In genomic region chrX:100874240-100874798, GRCh38 we compare ENCODE assay signal across 20 cellular contexts. TPM values are rescaled to one million over a fixed set of nuclear protein-coding genes. Genes with fewer than 3 reads are reported as not detected.
DNase-seq lines count a peak whose midpoint lies in the region; ATAC-seq, FAIRE-seq and TF ChIP-seq lines count a peak whose summit lies in the region.
"Had no signal": no experiment of that assay in that cellular context is flagged by ENCODE, and none has a peak within 500 bp of the region (broad histone marks: within the 10 kb centered on the region; RNA-seq: fewer than 3 reads in every experiment).

Gene NOX1, minus strand, starts transcription at chrX:100874359. Its CDS starts 220 bp downstream, at chrX:100874139.

- H2AK5ac ChIP-seq in H1 (ENCODE audit: low read depth, low read length), result no peak within 1 kb of the TSS

- TF ChIP-seq POLR2A in H1 (IDR thresholded peaks at IDR 0.05; ENCODE audit: control extremely low read depth in 1 of 2, low read depth in 2 of 2, low read length in 2 of 2), result no peak

- H4K5ac ChIP-seq in H1 (ENCODE audit: insufficient read length, low read depth, low read length), result no peak within 1 kb of the TSS

- CTCF ChIA-PET in H1 (lab: Charles Lee; ENCODE audit: partially characterized antibody), result no interaction called here

- H2BK15ac ChIP-seq in H1 (ENCODE audit: low read length), result no peak within 1 kb of the TSS

- no peak within 1 kb of the TSS for H2BK20ac ChIP-seq in H1 (ENCODE audit: low read length)

- no peak within 1 kb of the TSS for H3K56ac ChIP-seq in H1 (replicated peaks; ENCODE audit: insufficient read length, low read depth, low read length)

- H3K4me1 ChIP-seq in H1 (replicated peaks in 1 of 4; ENCODE audit: control insufficient read depth in 3 of 4, insufficient read depth in 4 of 4, low read length in 3 of 4), result no peaks in the 10 kb centered on the region
- H3K4me1 ChIP-seq: BLaER1 had no signal

- no peaks in the 10 kb centered on the region for H3K27me3 Mint-ChIP-seq in type B pancreatic cell

- no peaks in the 10 kb centered on the region for H3K4me1 Mint-ChIP-seq in type B pancreatic cell (ENCODE audit: unreplicated experiment)

- peaks cover 4% of the 10 kb centered on the region for H3K9me3 Mint-ChIP-seq in type B pancreatic cell

- no peak for TF ChIP-seq CTCF in H1 (IDR thresholded peaks at IDR 0.05; ENCODE audit: control extremely low read depth in 1 of 3, insufficient read depth in 1 of 3, low read depth in 1 of 3, low read length in 3 of 3)
- TF ChIP-seq CTCF in type B pancreatic cell (conservative IDR thresholded peaks at IDR 0.05), result no peak

- TF ChIP-seq RAD21 in H1 (IDR thresholded peaks at IDR 0.05 in 1 of 2, conservative IDR thresholded peaks at IDR 0.05 in 1 of 2; ENCODE audit: low read depth in 2 of 2, low read length in 2 of 2), result no peak

- H3K27ac ChIP-seq in H1 (ENCODE audit: low read depth, low read length), result no peak within 1 kb of the TSS
- H3K27ac ChIP-seq: 22Rv1, BLaER1 had no signal

- POLR2A ChIA-PET in H1 (lab: Charles Lee; ENCODE audit: partially characterized antibody), result no interaction called here

- no peaks in the 10 kb centered on the region for H3K23me2 ChIP-seq in H1 (ENCODE audit: low read depth, low read length)

- H2BK12ac ChIP-seq in H1 (ENCODE audit: low read depth, low read length), result no peak within 1 kb of the TSS

- no peak within 1 kb of the TSS for H3K4me2 ChIP-seq in H1 (ENCODE audit: insufficient read depth in 1 of 2, low read depth in 2 of 2, low read length in 2 of 2)
- H3K4me2 ChIP-seq: BLaER1 had no signal

- whole genome bisulfite sequencing in H1 (ENCODE audit: extremely low coverage in 1 of 2, insufficient coverage in 1 of 2, insufficient read length in 1 of 2, insufficient replicate concordance in 2 of 2, low coverage in 1 of 2, low lambda C conversion rate in 2 of 2, missing lambda C conversion rate in 1 of 2), 2 experiments, result 94% methylated on average over 2 of the region's 2 CpGs; no CpG with 5 or more reads in 1 of the 2 experiments

- no peak within 1 kb of the TSS for H3K4me3 ChIP-seq in H1 (ENCODE audit: extremely low read depth in 1 of 4, insufficient read depth in 2 of 4, low read depth in 3 of 4, low read length in 4 of 4)
- H3K4me3 ChIP-seq: BLaER1 had no signal

- H2BK120ac ChIP-seq in H1 (replicated peaks; ENCODE audit: low read depth, low read length), result no peak within 1 kb of the TSS

- no peak within 1 kb of the TSS for H3K14ac ChIP-seq in H1 (ENCODE audit: insufficient read length)

- no peak within 1 kb of the TSS for H2AFZ ChIP-seq in H1 (ENCODE audit: low read length)

- H3K36me3 Mint-ChIP-seq in type B pancreatic cell, result no peaks in the 10 kb centered on the region

- H3K23ac ChIP-seq in H1 (ENCODE audit: insufficient read length), result no peak within 1 kb of the TSS

- H3K9me3 ChIP-seq in H1 (ENCODE audit: insufficient read depth in 2 of 2, low read depth in 1 of 2, low read length in 1 of 2), result no peaks in the 10 kb centered on the region
- H3K9me3 ChIP-seq: BLaER1 had no signal

- H3K4ac ChIP-seq in H1 (replicated peaks; ENCODE audit: insufficient read length, low read depth, low read length), result no peak within 1 kb of the TSS

- H3K9ac ChIP-seq in H1 (replicated peaks in 1 of 4; ENCODE audit: extremely low read depth in 1 of 4, low read depth in 3 of 4, low read length in 3 of 4), result no peak within 1 kb of the TSS
- H3K9ac ChIP-seq: BLaER1 had no signal

- peak; percentile 7 for FAIRE-seq in H1 (lab: Jason Lieb, UNC)
- FAIRE-seq: GM12891 had no signal

- ATAC-seq in HG02798 (IDR thresholded peaks at IDR 0.05; ENCODE audit: poor library complexity, unreplicated experiment) (no peak), GM19467 (IDR thresholded peaks at IDR 0.05; ENCODE audit: unreplicated experiment) (no peak)

- H3K4me3 Mint-ChIP-seq in type B pancreatic cell, result no peak within 1 kb of the TSS

- TF ChIP-seq EP300 in H1 (IDR thresholded peaks at IDR 0.05; ENCODE audit: borderline replicate concordance in 1 of 2, low read depth in 2 of 2, low read length in 2 of 2), result no peak

- peak within 1 kb of the TSS; percentile 41 for H3K27ac Mint-ChIP-seq in type B pancreatic cell

- H4K8ac ChIP-seq in H1 (ENCODE audit: extremely low read depth, insufficient read depth, low read length), result no peak within 1 kb of the TSS

- no peak within 1 kb of the TSS for H3K18ac ChIP-seq in H1 (ENCODE audit: extremely low read depth, low read length)

- no peaks in the 10 kb centered on the region for H3K79me1 ChIP-seq in H1 (ENCODE audit: low read depth, low read length)

- H3K79me2 ChIP-seq in H1 (ENCODE audit: control insufficient read depth in 1 of 2, insufficient read depth in 2 of 2, low read length in 2 of 2), result no peaks in the 10 kb centered on the region

- peak; percentile 3 for DNase-seq in DMS 273 (lab: John Stamatoyannopoulos, UW; ENCODE audit: unreplicated experiment)
- no peak for DNase-seq in DMS 273 treated with DMSO at 0.1 percent for 48 hours (lab: John Stamatoyannopoulos, UW)
- DNase-seq in OCI-M1 (lab: John Stamatoyannopoulos, UW), result peak; percentile 7
- DNase-seq in H1 (ENCODE audit: low read depth in 1 of 2, low spot score in 2 of 2), result no peak
- DNase-seq in type B pancreatic cell (ENCODE audit: extremely low spot score, unreplicated experiment), result no peak
- no peak for DNase-seq in activated T-cell treated with anti-CD3 and anti-CD28 coated beads for 4 hours
- DNase-seq: DMS153, GOT3, Kasumi-1, NCI-H1417, NCI-H2029, NCI-H524 treated with DMSO at 0.1 percent for 48 hours, RPMI8226, SW 1271 had no signal

- H4K20me1 ChIP-seq in H1 (replicated peaks in 1 of 2; ENCODE audit: control insufficient read depth in 1 of 2, insufficient read depth in 2 of 2, low read length in 2 of 2), result no peaks in the 10 kb centered on the region
- H4K20me1 ChIP-seq: BLaER1 had no signal

- H3K36me3 ChIP-seq in H1 (ENCODE audit: control insufficient read depth in 2 of 4, insufficient read depth in 4 of 4, low read length in 3 of 4), result no peaks in the 10 kb centered on the region
- H3K36me3 ChIP-seq: BLaER1 had no signal

- no peak within 1 kb of the TSS for H4K91ac ChIP-seq in H1 (replicated peaks; ENCODE audit: insufficient read length, low read length)

- H2BK5ac ChIP-seq in H1 (ENCODE audit: low read depth, low read length), result no peak within 1 kb of the TSS

- H3K27me3 ChIP-seq in H1 (replicated peaks in 1 of 4; ENCODE audit: control insufficient read depth in 3 of 4, extremely low read depth in 1 of 4, insufficient read depth in 3 of 4, low read length in 3 of 4), result no peaks in the 10 kb centered on the region
- H3K27me3 ChIP-seq: BLaER1 had no signal

TF ChIP-seq in H1, 55 proteins besides CTCF, POLR2A, EP300 and RAD21:
- TF ChIP-seq MAX (IDR thresholded peaks at IDR 0.05) (no peak), TEAD4 (IDR thresholded peaks at IDR 0.05; ENCODE audit: low read depth, low read length) (no peak), SRF (IDR thresholded peaks at IDR 0.05; ENCODE audit: low read depth, low read length) (no peak), TAF1 (IDR thresholded peaks at IDR 0.05; ENCODE audit: low read depth, low read length) (no peak), ATF3 (IDR thresholded peaks at IDR 0.05; ENCODE audit: insufficient read depth, low read depth, low read length) (no peak), SP1 (IDR thresholded peaks at IDR 0.05; ENCODE audit: low read depth, low read length) (no peak), ASH2L (IDR thresholded peaks at IDR 0.05; ENCODE audit: low read length) (no peak), CBX8 (IDR thresholded peaks at IDR 0.05; ENCODE audit: borderline replicate concordance, low read depth, low read length) (no peak), CBX5 (IDR thresholded peaks at IDR 0.05; ENCODE audit: low read depth, low read length) (no peak), JUN (IDR thresholded peaks at IDR 0.05; ENCODE audit: low read depth, low read length) (no peak), E2F6 (IDR thresholded peaks at IDR 0.05) (no peak), SIX5 (IDR thresholded peaks at IDR 0.05; ENCODE audit: low read depth, low read length) (no peak), EZH2 (IDR thresholded peaks at IDR 0.05; ENCODE audit: low read depth, low read length, severe bottlenecking) (no peak), TCF12 (IDR thresholded peaks at IDR 0.05; ENCODE audit: low read depth, low read length) (no peak), POLR2AphosphoS5 (IDR thresholded peaks at IDR 0.05; ENCODE audit: low read depth, low read length) (no peak), RBBP5 (IDR thresholded peaks at IDR 0.05; ENCODE audit: borderline replicate concordance, low read depth, low read length) (no peak)

RNA-seq across cellular contexts. Expression of gene NOX1, which starts in this region (rescaled TPM):
- not detected in 2 replicates for total RNA-seq in H1 (2021; fragmentation: NEBNext Ultra II Directional; extraction: Animal tissue kit (Norgen Biotek cat#: 25700))
- polyA plus RNA-seq in H1 (2011; rRNA removed), result not detected in 2 replicates
- polyA plus RNA-seq in H1 (2011; cell fraction: cytosol; rRNA removed), result not detected
- polyA plus RNA-seq in H1 (2011; cell fraction: nucleus; rRNA removed), result not detected
- polyA plus RNA-seq in H1 (2012, experiment 1 of 2), result not detected in 4 replicates
- not detected for polyA plus RNA-seq in H1 (2012, experiment 2 of 2)
- polyA plus RNA-seq in H1 (2013, experiment 1 of 2), result not detected
- not detected for polyA plus RNA-seq in H1 (2013, experiment 2 of 2)
- polyA minus RNA-seq in H1 (2011; rRNA and poly(A)+ RNA removed), result 0.12 TPM in 1 of 2 replicates, not detected in the other
- polyA minus RNA-seq in H1 (2011; cell fraction: cytosol; rRNA and poly(A)+ RNA removed), result not detected
- polyA minus RNA-seq in H1 (2011; cell fraction: nucleus; rRNA and poly(A)+ RNA removed), result not detected
- total RNA-seq in type B pancreatic cell (ENCODE audit: low replicate concordance), result 0.70 and 1.2 TPM in 2 replicates
- total RNA-seq: OCI-LY7 had no signal

Comparison
In these comparisons a context has a peak if more than half of its experiments do, and no peak if none do; other contexts are left out.
1. DNase-seq: peak in DMS 273 (single experiment) and OCI-M1 (single experiment); none in DMS 273 treated with DMSO at 0.1 percent for 48 hours (single experiment), H1 (0 of 2), type B pancreatic cell (single experiment) and activated T-cell treated with anti-CD3 and anti-CD28 coated beads for 4 hours (single experiment).